2 cellular contexts compared by ENCODE assay signal in genomic region chr12:113239288-113239771, GRCh38.
TF ChIP-seq lines count a peak whose summit lies in the region.

No MANE protein-coding gene starts in this region.

TF ChIP-seq in liver, 16 proteins besides CTCF, POLR2A, EP300 and RAD21:
- no peak for TF ChIP-seq JUND (IDR thresholded peaks at IDR 0.05)
- no peak for TF ChIP-seq NR2F2 (IDR thresholded peaks at IDR 0.05)
- TF ChIP-seq FOXA2 (IDR thresholded peaks at IDR 0.05) = no peak
- no peak for TF ChIP-seq HNF4A (conservative IDR thresholded peaks at IDR 0.05)
- TF ChIP-seq TAF1 (conservative IDR thresholded peaks at IDR 0.05) = no peak
- TF ChIP-seq, protein P1, sequence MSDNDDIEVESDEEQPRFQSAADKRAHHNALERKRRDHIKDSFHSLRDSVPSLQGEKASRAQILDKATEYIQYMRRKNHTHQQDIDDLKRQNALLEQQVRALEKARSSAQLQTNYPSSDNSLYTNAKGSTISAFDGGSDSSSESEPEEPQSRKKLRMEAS (IDR thresholded peaks at IDR 0.05) = no peak
- TF ChIP-seq RXRA (IDR thresholded peaks at IDR 0.05) = no peak
- TF ChIP-seq SP1 (IDR thresholded peaks at IDR 0.05) = no peak
- TF ChIP-seq YY1 (IDR thresholded peaks at IDR 0.05) = no peak
- TF ChIP-seq GABPA (IDR thresholded peaks at IDR 0.05 in 1 of 2, conservative IDR thresholded peaks at IDR 0.05 in 1 of 2) = no peak
- no peak for TF ChIP-seq FOXA1 (IDR thresholded peaks at IDR 0.05)
- no peak for TF ChIP-seq REST (IDR thresholded peaks at IDR 0.05)
- TF ChIP-seq EGR1 (IDR thresholded peaks at IDR 0.05; ENCODE audit: low read depth in 2 of 2) = no peak
- TF ChIP-seq HNF4G (IDR thresholded peaks at IDR 0.05) = no peak
- TF ChIP-seq ATF3 (IDR thresholded peaks at IDR 0.05) = no peak
- TF ChIP-seq, protein P2, sequence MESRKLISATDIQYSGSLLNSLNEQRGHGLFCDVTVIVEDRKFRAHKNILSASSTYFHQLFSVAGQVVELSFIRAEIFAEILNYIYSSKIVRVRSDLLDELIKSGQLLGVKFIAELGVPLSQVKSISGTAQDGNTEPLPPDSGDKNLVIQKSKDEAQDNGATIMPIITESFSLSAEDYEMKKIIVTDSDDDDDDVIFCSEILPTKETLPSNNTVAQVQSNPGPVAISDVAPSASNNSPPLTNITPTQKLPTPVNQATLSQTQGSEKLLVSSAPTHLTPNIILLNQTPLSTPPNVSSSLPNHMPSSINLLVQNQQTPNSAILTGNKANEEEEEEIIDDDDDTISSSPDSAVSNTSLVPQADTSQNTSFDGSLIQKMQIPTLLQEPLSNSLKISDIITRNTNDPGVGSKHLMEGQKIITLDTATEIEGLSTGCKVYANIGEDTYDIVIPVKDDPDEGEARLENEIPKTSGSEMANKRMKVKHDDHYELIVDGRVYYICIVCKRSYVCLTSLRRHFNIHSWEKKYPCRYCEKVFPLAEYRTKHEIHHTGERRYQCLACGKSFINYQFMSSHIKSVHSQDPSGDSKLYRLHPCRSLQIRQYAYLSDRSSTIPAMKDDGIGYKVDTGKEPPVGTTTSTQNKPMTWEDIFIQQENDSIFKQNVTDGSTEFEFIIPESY (IDR thresholded peaks at IDR 0.05) = no peak

TF ChIP-seq in HepG2, 621 proteins besides CTCF, POLR2A, EP300 and RAD21:
- TF ChIP-seq NFIC (IDR thresholded peaks at IDR 0.05; ENCODE audit: low read length) (no peak), KDM5B (CRISPR knock-in tag; IDR thresholded peaks at IDR 0.05; ENCODE audit: borderline replicate concordance) (no peak), ZNF546 (CRISPR knock-in tag; conservative IDR thresholded peaks at IDR 0.05) (no peak), HDAC1 (CRISPR knock-in tag; IDR thresholded peaks at IDR 0.05) (no peak), MAFF (IDR thresholded peaks at IDR 0.05; ENCODE audit: low read depth, low read length) (no peak), CENPT (CRISPR knock-in tag; IDR thresholded peaks at IDR 0.05; ENCODE audit: low read depth) (no peak), ZNF512 (CRISPR knock-in tag; IDR thresholded peaks at IDR 0.05) (no peak)
